In the genomic region with DNA sequence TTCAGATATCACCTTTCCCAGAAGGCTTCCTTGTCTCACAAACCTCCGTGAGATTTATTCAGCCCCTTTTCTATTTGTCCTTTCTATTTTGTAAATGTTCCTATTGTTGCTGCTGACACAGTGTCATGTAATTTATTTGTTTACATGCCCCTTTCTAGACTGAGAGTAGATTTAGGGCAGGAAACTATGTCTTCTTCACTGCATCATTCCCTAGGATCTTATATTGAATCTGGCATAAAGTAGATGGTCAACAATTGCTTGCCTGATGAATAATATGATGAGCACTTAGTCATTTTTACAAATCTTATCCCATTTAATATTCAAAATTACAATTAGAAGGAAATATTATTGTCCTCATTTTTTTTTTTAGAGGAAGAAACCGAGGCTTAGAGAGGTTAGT, we compare ENCODE assay signal across 22 cellular contexts. TPM values are rescaled to one million over a fixed set of nuclear protein-coding genes. Genes with fewer than 3 reads are reported as not detected.
DNase-seq lines count a peak whose midpoint lies in the region; ATAC-seq and TF ChIP-seq lines count a peak whose summit lies in the region.
"Had no signal": no experiment of that assay in that cellular context is flagged by ENCODE, and none has a peak within 500 bp of the region (broad histone marks: within the 10 kb centered on the region; RNA-seq: fewer than 3 reads in every experiment).

No MANE protein-coding gene starts in this region.

- peak overlapping the region; percentile 84 for H3K27ac Mint-ChIP-seq in osteocyte (ENCODE audit: unreplicated experiment)
- H3K27ac Mint-ChIP-seq: B cell; CD8-positive, alpha-beta T cell had no signal

- BruUV-seq in A673 (replicated peaks; lab: Mats Ljungman, UMichigan) (no TSS peak), PC-3 (replicated peaks; lab: Mats Ljungman, UMichigan) (no TSS peak)

- H3K27ac ChIP-seq in A673 (ENCODE audit: low read depth, low read length, poor library complexity, severe bottlenecking): peak overlapping the region; percentile 60
- no peak overlapping the region for H3K27ac ChIP-seq in PC-3 (ENCODE audit: low read length)
- peak overlapping the region in 3 of 5 donors; percentile 24 to 85 (median 73) for H3K27ac ChIP-seq in adrenal gland
- H3K27ac ChIP-seq: C4-2B, SJCRH30 had no signal

- TF ChIP-seq POLR2A in adrenal gland (IDR thresholded peaks at IDR 0.05): no peak

- no peaks in the 10 kb centered on the region for H3K79me2 ChIP-seq in PC-3 (ENCODE audit: low read length)

- no peaks in the 10 kb centered on the region for H3K36me3 Mint-ChIP-seq in osteocyte (ENCODE audit: unreplicated experiment)
- H3K36me3 Mint-ChIP-seq: CD8-positive, alpha-beta T cell had no signal

- no peak overlapping the region for H3K9ac ChIP-seq in PC-3 (ENCODE audit: low read length)

- H3K4me3 ChIP-seq in A673 (ENCODE audit: low read depth, low read length, poor library complexity, severe bottlenecking) (no peak overlapping the region), PC-3 (ENCODE audit: low read length) (no peak overlapping the region), adrenal gland (no peak overlapping the region)
- H3K4me3 ChIP-seq: GM23338, SJCRH30 had no signal

- intact Hi-C loops in A673 (cut with micrococcal nuclease; ENCODE audit: unreplicated experiment) (no loop called here), PC-3 (cut with micrococcal nuclease) (loop anchor here (5.0 kb wide), 1 partner anchor 47 kb away; no protein-coding TSS in a partner anchor), adrenal gland (cut with DNase I) (loop anchor here in 1 of 2 donors (10.0 kb wide), 1 partner anchor 100 kb away; no protein-coding TSS in a partner anchor)

- no peak overlapping the region for H2AFZ ChIP-seq in PC-3 (ENCODE audit: low read length)
- H2AFZ ChIP-seq: GM23338 had no signal

- no peak overlapping the region for H3K4me3 Mint-ChIP-seq in osteocyte (ENCODE audit: unreplicated experiment)
- H3K4me3 Mint-ChIP-seq: B cell; CD8-positive, alpha-beta T cell; GM23338; H9 had no signal

- H3K9me3 ChIP-seq in A673 (ENCODE audit: low read depth, low read length, poor library complexity, severe bottlenecking) (no peaks in the 10 kb centered on the region), PC-3 (ENCODE audit: low read length) (no peaks in the 10 kb centered on the region), adrenal gland (replicated peaks in 1 of 3) (no peaks in the 10 kb centered on the region)
- H3K9me3 ChIP-seq: SJCRH30 had no signal

- DNase-seq in A673 (ENCODE audit: low spot score) (no peak), PC-3 (no peak), adrenal gland (no peak), osteocyte (ENCODE audit: extremely low spot score, unreplicated experiment) (no peak), GF-D8 (lab: John Stamatoyannopoulos, UW) (no peak), COLO829 (ENCODE audit: low spot score) (no peak)
- no peak for DNase-seq in stimulated activated naive CD8-positive, alpha-beta T cell treated with anti-CD3 and anti-CD28 coated beads, Interleukin-15, Interleukin-2, amounts not matched to agents 100 U/mL and 50 U/mL, for 24 hours
- DNase-seq: Calu3; CD8-positive, alpha-beta T cell; DND-41; H9; NCI-H1092 treated with DMSO at 0.1 percent for 48 hours; NCI-H187; NCI-H2081 treated with DMSO at 0.1 percent for 48 hours; NCI-H2171 treated with DMSO at 0.1 percent for 48 hours; NCI-H345; NCI-H524; NCI-H774; SJCRH30 had no signal

- H3K36me3 ChIP-seq in A673 (ENCODE audit: insufficient read depth, low read length, poor library complexity, severe bottlenecking): no peaks in the 10 kb centered on the region
- H3K36me3 ChIP-seq in PC-3 (ENCODE audit: low read depth, low read length): no peaks in the 10 kb centered on the region
- H3K36me3 ChIP-seq in adrenal gland (replicated peaks in 1 of 2): no peaks in the 10 kb centered on the region
- H3K36me3 ChIP-seq: SJCRH30 had no signal

- no peaks in the 10 kb centered on the region for H3K9me3 Mint-ChIP-seq in osteocyte (ENCODE audit: unreplicated experiment)
- H3K9me3 Mint-ChIP-seq: CD8-positive, alpha-beta T cell; GM23338; H9 had no signal

- ATAC-seq in PC-3: peak; percentile 40; the same call in 1 of the 2 replicates
- ATAC-seq in stimulated activated naive CD8-positive, alpha-beta T cell treated with anti-CD3 and anti-CD28 coated beads, Interleukin-15, Interleukin-2, amounts not matched to agents 100 U/mL and 50 U/mL, for 24 hours: no peak
- ATAC-seq: CD8-positive, alpha-beta T cell had no signal

- TF ChIP-seq CTCF in A673 (conservative IDR thresholded peaks at IDR 0.05; ENCODE audit: low read depth, low read length) (no peak), PC-3 (conservative IDR thresholded peaks at IDR 0.05; ENCODE audit: low read depth, low read length) (no peak), adrenal gland (IDR thresholded peaks at IDR 0.05) (no peak), osteocyte (IDR thresholded peaks at IDR 0.05) (no peak)

- H3K4me2 ChIP-seq in PC-3 (ENCODE audit: low read length): no peak overlapping the region
- H3K4me2 ChIP-seq: GM23338 had no signal

- POLR2A ChIA-PET in A673 (lab: Charles Lee; ENCODE audit: low non-redundant PET) (no interaction called here), PC-3 (lab: Charles Lee; ENCODE audit: unreplicated experiment) (no interaction called here)

- no peaks in the 10 kb centered on the region for H3F3A ChIP-seq in PC-3 (ENCODE audit: low read length, unreplicated experiment)

- H3K27me3 ChIP-seq in A673 (replicated peaks; ENCODE audit: insufficient read depth, low read depth, low read length, poor library complexity) (no peaks in the 10 kb centered on the region), PC-3 (ENCODE audit: low read length) (no peaks in the 10 kb centered on the region), adrenal gland (no peaks in the 10 kb centered on the region)
- H3K27me3 ChIP-seq: SJCRH30 had no signal

- no peaks in the 10 kb centered on the region for H3K9me2 ChIP-seq in PC-3 (replicated peaks; ENCODE audit: low read length)

- H3K27me3 Mint-ChIP-seq in osteocyte (ENCODE audit: unreplicated experiment): no peaks in the 10 kb centered on the region

- H3K4me1 Mint-ChIP-seq in osteocyte (ENCODE audit: unreplicated experiment): peaks cover 54% of the 10 kb centered on the region
- H3K4me1 Mint-ChIP-seq: B cell had no signal

- 35 to 53% (median 42%) methylated on average over 2 of the region's 2 CpGs for WGBS in adrenal gland, 4 donors

- no peaks in the 10 kb centered on the region for H4K20me1 ChIP-seq in PC-3 (ENCODE audit: low read length)

- H3K4me1 ChIP-seq in A673 (ENCODE audit: insufficient read depth, low read length, poor library complexity, severe bottlenecking): peaks cover 29% of the 10 kb centered on the region
- 0 out of 2 replicates have a peak, but pooled peaks cover 4% of the 10 kb centered on the region for H3K4me1 ChIP-seq in PC-3 (ENCODE audit: insufficient read depth, low read length)
- H3K4me1 ChIP-seq in adrenal gland (replicated peaks in 1 of 2): peaks cover 43 to 47% of the 10 kb centered on the region in 2 donors

- CTCF ChIA-PET in A673 (lab: Charles Lee): no interaction called here
- CTCF ChIA-PET in PC-3 (lab: Charles Lee): no interaction called here

RNA-seq across cellular contexts. Expression of gene CNN3, which starts 8.1 kb away (rescaled TPM):
- total RNA-seq in A673 (2021): 233 and 260 TPM in 2 replicates
- total RNA-seq in PC-3 (2014; rRNA removed): 231 and 323 TPM in 2 replicates
- total RNA-seq in adrenal gland: 100 to 1,000 TPM; 320 to 766 (median 424) TPM
- 100 to 1,000 TPM in 2 of 3 donors, 10 to 100 TPM in 1; 97.3 to 418 (median 131) TPM for polyA plus RNA-seq in adrenal gland
- 223 and 238 TPM in 2 replicates for total RNA-seq in osteocyte
